9 cellular contexts compared by ENCODE assay signal in the genomic region with DNA sequence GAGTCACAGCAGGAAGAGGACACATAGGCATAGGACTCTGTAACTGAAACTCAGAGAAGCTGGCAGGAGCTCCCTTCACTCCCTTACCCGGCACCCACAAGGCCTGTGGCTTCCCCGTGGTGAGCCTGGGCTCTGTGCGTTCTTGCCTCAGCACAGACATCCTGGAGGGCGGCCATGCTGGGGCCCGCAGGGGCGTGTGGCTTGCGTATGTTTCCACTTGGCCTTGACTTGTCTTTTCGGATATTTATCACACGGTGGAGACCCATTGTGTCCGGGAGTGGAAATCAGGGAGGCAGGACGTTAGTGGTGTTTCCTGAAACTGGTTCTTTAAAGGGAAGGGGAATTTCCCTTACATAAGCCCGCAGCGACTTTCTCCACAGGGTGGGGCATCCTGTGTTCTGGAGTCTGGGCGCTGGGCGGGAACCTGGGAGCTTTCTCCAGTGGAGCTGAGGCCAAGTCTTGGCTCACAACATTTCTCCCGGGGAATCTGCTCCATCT. TPM values are rescaled to one million over a fixed set of nuclear protein-coding genes. Genes with fewer than 3 reads are reported as not detected.
DNase-seq lines count a peak whose midpoint lies in the region; ATAC-seq, FAIRE-seq and TF ChIP-seq lines count a peak whose summit lies in the region.
"Had no signal": no experiment of that assay in that cellular context is flagged by ENCODE, and none has a peak within 500 bp of the region (broad histone marks: within the 10 kb centered on the region; RNA-seq: fewer than 3 reads in every experiment).

No MANE protein-coding gene starts in this region.

- peaks cover 68% of the 10 kb centered on the region for H3K4me1 Mint-ChIP-seq in endothelial cell (ENCODE audit: unreplicated experiment)
- peaks cover 15% of the 10 kb centered on the region for H3K4me1 Mint-ChIP-seq in nephron

- H3K27ac Mint-ChIP-seq in endothelial cell (ENCODE audit: unreplicated experiment): peak overlapping the region; percentile 94
- peak overlapping the region; percentile 41 to 86 (median 82) for H3K27ac Mint-ChIP-seq in nephron

- H3K9me3 ChIP-seq in aorta (ENCODE audit: control insufficient read depth, low read length): no peaks in the 10 kb centered on the region

- H3K27me3 ChIP-seq in aorta (ENCODE audit: control insufficient read depth in 1 of 2, insufficient read depth in 2 of 2, low read length in 1 of 2): no peaks in the 10 kb centered on the region

- in situ Hi-C loops in G401 (cut with HindIII; ENCODE audit: low sequenced_read_pairs): no loop called here

- WGBS in aorta, 2 donors: 61 to 62% methylated on average over 16 of the region's 16 CpGs

- H3K4me3 Mint-ChIP-seq in endothelial cell (ENCODE audit: unreplicated experiment): peak overlapping the region; percentile 76
- H3K4me3 Mint-ChIP-seq in nephron: no peak overlapping the region
- H3K4me3 Mint-ChIP-seq: activated naive CD4-positive, alpha-beta T cell treated with anti-CD3 and anti-CD28 coated beads, Interleukin-2, amount 50 U/mL, for 24 hours had no signal

- DNase-seq in G401 (ENCODE audit: low spot score) (peak; percentile 67), RWPE1 (ENCODE audit: low spot score) (peak; percentile 62), endothelial cell (ENCODE audit: low spot score) (peak; percentile 66), aorta (peak; percentile 85 to 90), HTR-8/SVneo (ENCODE audit: insufficient read length, low spot score) (no peak), D341Med (ENCODE audit: low spot score) (no peak)

- TF ChIP-seq CTCF in RWPE1 (conservative IDR thresholded peaks at IDR 0.05; ENCODE audit: low read depth): no peak
- no peak for TF ChIP-seq CTCF in endothelial cell (IDR thresholded peaks at IDR 0.05; ENCODE audit: unreplicated experiment)
- TF ChIP-seq CTCF in nephron (IDR thresholded peaks at IDR 0.05; ENCODE audit: unreplicated experiment in 3 of 3): no peak

- CTCF ChIA-PET in RWPE1 (lab: Yijun Ruan, JAX): interaction anchor here (1.0 kb wide), 1 partner anchor 17 kb away, joined by 3 read pairs; no protein-coding TSS in a partner anchor

- no peak overlapping the region for H3K4me3 ChIP-seq in aorta (ENCODE audit: low read length in 2 of 2)

- H3K9me3 Mint-ChIP-seq in endothelial cell (ENCODE audit: unreplicated experiment) (no peaks in the 10 kb centered on the region), nephron (no peaks in the 10 kb centered on the region)
- H3K9me3 Mint-ChIP-seq: activated naive CD4-positive, alpha-beta T cell treated with anti-CD3 and anti-CD28 coated beads, Interleukin-2, amount 50 U/mL, for 24 hours had no signal

- POLR2A ChIA-PET in RWPE1 (lab: Yijun Ruan, JAX; ENCODE audit: low non-redundant PET): no interaction called here

- H3K36me3 ChIP-seq in aorta (ENCODE audit: control insufficient read depth in 1 of 2, insufficient read depth in 2 of 2, low read length in 1 of 2): peaks cover 0 to 7% of the 10 kb centered on the region in 2 donors

- intact Hi-C loops in aorta (cut with DNase I): no loop called here

- no peak for FAIRE-seq in HTR-8/SVneo (lab: Jason Lieb, UNC)

- H3K27me3 Mint-ChIP-seq in endothelial cell (ENCODE audit: unreplicated experiment) (peaks cover 30% of the 10 kb centered on the region), nephron (ENCODE audit: low read depth) (no peaks in the 10 kb centered on the region)
- H3K27me3 Mint-ChIP-seq: activated naive CD4-positive, alpha-beta T cell treated with anti-CD3 and anti-CD28 coated beads, Interleukin-2, amount 50 U/mL, for 24 hours had no signal

- peak; percentile 36 for ATAC-seq in HG02623 (IDR thresholded peaks at IDR 0.05; ENCODE audit: unreplicated experiment)
- ATAC-seq in aorta (ENCODE audit: low FRiP score): peak; percentile 92

- H3K4me1 ChIP-seq in aorta (ENCODE audit: control insufficient read depth in 1 of 2, insufficient read depth in 2 of 2, low read length in 2 of 2): no peaks in the 10 kb centered on the region

- H3K36me3 Mint-ChIP-seq in endothelial cell (ENCODE audit: low read depth, unreplicated experiment): peaks cover 46% of the 10 kb centered on the region
- H3K36me3 Mint-ChIP-seq in nephron (ENCODE audit: low read depth): peaks cover 47% of the 10 kb centered on the region

- H3K27ac ChIP-seq in RWPE1: peak overlapping the region; percentile 93
- no peak overlapping the region for H3K27ac ChIP-seq in aorta (ENCODE audit: low read depth in 1 of 2, low read length in 2 of 2)

RNA-seq across cellular contexts. Expression of gene EML6, which starts 49.9 kb away (rescaled TPM):
- total RNA-seq in G401 (2014; rRNA removed; shearing (Covaris generic)): 0.20 and 4.2 TPM in 2 replicates
- total RNA-seq in endothelial cell (ENCODE audit: unreplicated experiment) (0.90 TPM), aorta (1 to 10 TPM; 2.6 to 2.7 TPM)
- polyA plus RNA-seq in aorta: under 1 TPM in 1 of 2 donors, not detected in 1; 0.95 TPM

Comparison
In these comparisons a context has a peak if more than half of its experiments do, and no peak if none do; other contexts are left out.
1. DNase-seq: peak in G401 (single experiment), RWPE1 (single experiment), endothelial cell (single experiment) and aorta (2 of 2); none in HTR-8/SVneo (single experiment) and D341Med (single experiment).